In the genomic region with DNA sequence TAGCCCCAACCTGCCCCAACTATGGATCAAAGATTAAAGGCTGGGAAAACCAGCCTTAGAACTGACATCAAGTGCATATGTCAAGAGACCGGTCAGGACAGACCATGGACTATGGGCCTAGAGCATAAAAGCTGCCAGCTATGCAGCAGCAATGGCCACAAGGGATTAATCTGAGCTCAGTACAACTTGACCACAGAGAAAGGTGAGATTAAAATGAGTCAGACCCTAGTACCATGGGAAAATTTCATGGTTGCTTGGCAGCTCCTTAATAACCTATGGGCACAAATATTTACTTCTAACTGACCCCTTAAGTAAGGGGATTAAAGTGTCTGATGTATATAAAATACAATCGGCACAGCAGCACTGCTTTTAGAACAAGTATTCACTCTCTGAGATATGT, we compare ENCODE assay signal across 16 cellular contexts. TPM values are rescaled to one million over a fixed set of nuclear protein-coding genes. Genes with fewer than 3 reads are reported as not detected.
DNase-seq lines count a peak whose midpoint lies in the region; ATAC-seq and TF ChIP-seq lines count a peak whose summit lies in the region.
"Had no signal": no experiment of that assay in that cellular context is flagged by ENCODE, and none has a peak within 500 bp of the region (broad histone marks: within the 10 kb centered on the region; RNA-seq: fewer than 3 reads in every experiment).

No MANE protein-coding gene starts in this region.

- TF ChIP-seq CTCF in cardiac fibroblast (IDR thresholded peaks at IDR 0.05; ENCODE audit: low read depth, low read length) (no peak), brain microvascular endothelial cell (IDR thresholded peaks at IDR 0.05; ENCODE audit: low read depth, low read length, missing control alignments) (no peak)

- in situ Hi-C loops in brain microvascular endothelial cell (cut with HindIII; ENCODE audit: low pct_ligation_motif_present, low sequenced_read_pairs), result no loop called here

- DNase-seq in ELR (ENCODE audit: low read depth), result peak; percentile 6
- peak; percentile 8 for DNase-seq in NCI-H69 (lab: John Stamatoyannopoulos, UW)
- peak; percentile 4 to 32 for DNase-seq in cardiac fibroblast (ENCODE audit: low read depth in 2 of 2)
- peak; percentile 65 for DNase-seq in myocyte (ENCODE audit: low read depth)
- no peak for DNase-seq in activated CD8-positive, alpha-beta memory T cell treated with anti-CD3 and anti-CD28 coated beads for 24 hours
- no peak for DNase-seq in brain microvascular endothelial cell
- DNase-seq: CD8-positive, alpha-beta T cell; DMS79 treated with DMSO at 0.1 percent for 48 hours; NCI-H1417 treated with DMSO at 0.1 percent for 48 hours; NCI-H1930; NCI-H2171; NCI-H774 had no signal

- ATAC-seq in GM21717 (IDR thresholded peaks at IDR 0.05; ENCODE audit: unreplicated experiment) (no peak), HG03442 (IDR thresholded peaks at IDR 0.05; ENCODE audit: unreplicated experiment) (no peak)
- ATAC-seq: CD8-positive, alpha-beta T cell; K562 had no signal

- no peaks in the 10 kb centered on the region for H3K36me3 ChIP-seq in brain microvascular endothelial cell (replicated peaks)
- H3K36me3 ChIP-seq: BLaER1 had no signal

- no peak overlapping the region for H3K27ac ChIP-seq in brain microvascular endothelial cell
- H3K27ac ChIP-seq: BLaER1 had no signal

- H3K4me3 ChIP-seq in cardiac fibroblast (replicated peaks in 1 of 2; ENCODE audit: low read depth in 2 of 2, low read length in 2 of 2) (no peak overlapping the region), brain microvascular endothelial cell (ENCODE audit: low read depth, low read length) (no peak overlapping the region)
- H3K4me3 ChIP-seq: BLaER1, K562 had no signal

- no peaks in the 10 kb centered on the region for H3K27me3 ChIP-seq in brain microvascular endothelial cell (replicated peaks)
- H3K27me3 ChIP-seq: BLaER1 had no signal

RNA-seq across cellular contexts. Expression of a gene that starts 54.4 kb away (rescaled TPM):
- total RNA-seq in myocyte, result 17.4 and 20.5 TPM in 2 replicates
- polyA plus RNA-seq in myocyte (2012), result 8.6 TPM

Comparison
In these comparisons a context has a peak if more than half of its experiments do, and no peak if none do; other contexts are left out.
1. DNase-seq: peak in ELR (single experiment), NCI-H69 (single experiment), cardiac fibroblast (2 of 2) and myocyte (single experiment); none in activated CD8-positive, alpha-beta memory T cell treated with anti-CD3 and anti-CD28 coated beads for 24 hours (single experiment) and brain microvascular endothelial cell (single experiment).